Comparison of ENCODE assay signal across 1 cellular context in genomic region chr6:121520337-121521163, GRCh38.
TF ChIP-seq lines count a peak whose summit lies in the region.

No MANE protein-coding gene starts in this region.

TF ChIP-seq in GM23338, 12 proteins besides CTCF, POLR2A, EP300 and RAD21 (continued from another document):
- TF ChIP-seq ZNF462 (CRISPR knock-in tag; IDR thresholded peaks at IDR 0.05) (no peak), ZNF331 (CRISPR knock-in tag; IDR thresholded peaks at IDR 0.05; ENCODE audit: low read depth) (no peak), NANOG (IDR thresholded peaks at IDR 0.05; ENCODE audit: borderline replicate concordance) (no peak), POLR2AphosphoS5 (IDR thresholded peaks at IDR 0.05; ENCODE audit: low read depth) (no peak), ZNF114 (CRISPR knock-in tag; IDR thresholded peaks at IDR 0.05) (no peak)
